Comparison of ENCODE assay signal across 25 cellular contexts in genomic region chr9:106438928-106439327, GRCh38.
A peak's percentile ranks its signal among the peaks of the same experiment; 100 is the strongest.
DNase-seq lines count a peak whose midpoint lies in the region; ATAC-seq and TF ChIP-seq lines count a peak whose summit lies in the region.
"Had no signal": no experiment of that assay in that cellular context is flagged by ENCODE, and none has a peak within 500 bp of the region (broad histone marks: within the 10 kb centered on the region; RNA-seq: fewer than 3 reads in every experiment).

No MANE protein-coding gene starts in this region.

- peak; percentile 37 for DNase-seq in NCI-H2171 treated with DMSO at 0.1 percent for 48 hours (lab: John Stamatoyannopoulos, UW)
- DNase-seq in NCI-H2171 (lab: John Stamatoyannopoulos, UW) = no peak
- DNase-seq in M059J (ENCODE audit: low read depth) = peak; percentile 12
- peak; percentile 3 for DNase-seq in fibroblast of mammary gland (ENCODE audit: low read depth)
- no peak for DNase-seq in trophoblast cell
- no peak for DNase-seq in suprapubic skin (ENCODE audit: low spot score in 2 of 2)
- no peak for DNase-seq in SKM-1 (lab: John Stamatoyannopoulos, UW; ENCODE audit: unreplicated experiment)
- DNase-seq: activated CD4-positive, alpha-beta T cell treated with anti-CD3 and anti-CD28 coated beads, Interleukin-2, amount 50 U/mL, for 1 hour; activated naive CD8-positive, alpha-beta T cell treated with anti-CD3 and anti-CD28 coated beads, Interleukin-2, amount 10 ng/mL, durations not matched to agents 7 days and 5 days; CD8-positive, alpha-beta T cell; colonic mucosa; effector memory CD4-positive, alpha-beta T cell; HCEC 1CT; immature natural killer cell; left ventricle myocardium inferior; NCI-H1105; NCI-H1930; NCI-H446; NCI-H82; posterior cingulate gyrus; T1000 had no signal

- ATAC-seq in HG02840 (IDR thresholded peaks at IDR 0.05; ENCODE audit: low FRiP score, unreplicated experiment) = no peak
- ATAC-seq: CD8-positive, alpha-beta T cell had no signal

- no peak overlapping the region for H3K4me2 ChIP-seq in trophoblast cell (ENCODE audit: low read length)
- H3K4me2 ChIP-seq: hepatocyte, neural progenitor cell had no signal

- no peak overlapping the region for H4K91ac ChIP-seq in trophoblast cell (ENCODE audit: low read depth, low read length)

- no peaks in the 10 kb centered on the region for H3K9me3 ChIP-seq in trophoblast cell (ENCODE audit: insufficient read depth, low read depth, low read length)
- no peaks in the 10 kb centered on the region for H3K9me3 ChIP-seq in suprapubic skin
- H3K9me3 ChIP-seq: colonic mucosa, left ventricle myocardium inferior, upper lobe of left lung had no signal

- no peaks in the 10 kb centered on the region for H3K79me2 ChIP-seq in trophoblast cell (ENCODE audit: control insufficient read depth, insufficient read depth, low read length, poor library complexity)
- H3K79me2 ChIP-seq: hepatocyte had no signal

- H3K9ac ChIP-seq in trophoblast cell (ENCODE audit: low read length) = no peak overlapping the region
- H3K9ac ChIP-seq: neural progenitor cell had no signal

- no peak overlapping the region for H2BK5ac ChIP-seq in trophoblast cell (ENCODE audit: low read depth, low read length, poor library complexity)

- H3K14ac ChIP-seq in trophoblast cell (ENCODE audit: low read length) = no peak overlapping the region

- H3K27ac ChIP-seq in trophoblast cell (ENCODE audit: low read depth, low read length) (peak overlapping the region; percentile 70), suprapubic skin (no peak overlapping the region)
- H3K27ac ChIP-seq: colonic mucosa, hepatocyte, left ventricle myocardium inferior, neural progenitor cell, upper lobe of left lung had no signal

- no peak overlapping the region for H4K8ac ChIP-seq in trophoblast cell (ENCODE audit: low read depth, low read length)

- no peak for TF ChIP-seq EP300 in suprapubic skin (IDR thresholded peaks at IDR 0.05)

- no peak overlapping the region for H3K4me3 ChIP-seq in fibroblast of mammary gland (ENCODE audit: control insufficient read depth, low read depth, low read length)
- H3K4me3 ChIP-seq in trophoblast cell (ENCODE audit: low read depth, low read length) = no peak overlapping the region
- no peak overlapping the region for H3K4me3 ChIP-seq in suprapubic skin
- H3K4me3 ChIP-seq: colonic mucosa, hepatocyte, left ventricle myocardium inferior, neural progenitor cell, upper lobe of left lung had no signal

- no peak overlapping the region for H3K23ac ChIP-seq in trophoblast cell (ENCODE audit: low read length)

- no peak overlapping the region for H3K18ac ChIP-seq in trophoblast cell (ENCODE audit: low read length)

- H3K36me3 ChIP-seq in trophoblast cell (ENCODE audit: control insufficient read depth in 1 of 2, insufficient read depth in 2 of 2, low read length in 2 of 2) (no peaks in the 10 kb centered on the region), suprapubic skin (no peaks in the 10 kb centered on the region)
- H3K36me3 ChIP-seq: colonic mucosa, left ventricle myocardium inferior, neural progenitor cell, upper lobe of left lung had no signal

- WGBS in trophoblast cell (ENCODE audit: extremely low coverage, insufficient coverage, insufficient read length) = no CpG with 5 or more reads among the region's 3 CpGs
- 36% methylated on average over 3 of the region's 3 CpGs for WGBS in suprapubic skin

- H3K79me1 ChIP-seq in trophoblast cell (ENCODE audit: low read length) = peaks cover 10% of the 10 kb centered on the region

- TF ChIP-seq POLR2A in suprapubic skin (IDR thresholded peaks at IDR 0.05) = no peak

- H4K12ac ChIP-seq in trophoblast cell (ENCODE audit: low read depth, low read length) = no peak overlapping the region

- TF ChIP-seq CTCF in fibroblast of mammary gland (conservative IDR thresholded peaks at IDR 0.05; ENCODE audit: control insufficient read depth, insufficient read depth, low read depth, low read length) = no peak
- TF ChIP-seq CTCF in suprapubic skin (IDR thresholded peaks at IDR 0.05) = no peak

- H3K27me3 ChIP-seq in trophoblast cell (ENCODE audit: insufficient read depth, low read length) (no peaks in the 10 kb centered on the region), suprapubic skin (no peaks in the 10 kb centered on the region)
- H3K27me3 ChIP-seq: colonic mucosa, hepatocyte, neural progenitor cell, upper lobe of left lung had no signal

- H3K4me1 ChIP-seq in trophoblast cell (ENCODE audit: control insufficient read depth in 1 of 2, insufficient read depth in 2 of 2, low read length in 2 of 2) (no peaks in the 10 kb centered on the region), suprapubic skin (no peaks in the 10 kb centered on the region)
- H3K4me1 ChIP-seq: colonic mucosa, neural progenitor cell, upper lobe of left lung had no signal

- no peak overlapping the region for H2BK120ac ChIP-seq in trophoblast cell (ENCODE audit: insufficient read depth, low read length, poor library complexity)

- no peak overlapping the region for H3K4ac ChIP-seq in trophoblast cell (ENCODE audit: low read depth, low read length)

- no peak overlapping the region for H2AK5ac ChIP-seq in trophoblast cell (ENCODE audit: low read length)

- H2AFZ ChIP-seq in trophoblast cell (ENCODE audit: insufficient read depth, low read length, poor library complexity) = no peak overlapping the region
- H2AFZ ChIP-seq: hepatocyte, neural progenitor cell had no signal

- peak overlapping the region; percentile 45 for H2BK12ac ChIP-seq in trophoblast cell (ENCODE audit: low read length)

Comparison
In these comparisons a context has a peak if more than half of its experiments do, and no peak if none do; other contexts are left out.
1. DNase-seq: peak in NCI-H2171 treated with DMSO at 0.1 percent for 48 hours (single experiment), M059J (single experiment) and fibroblast of mammary gland (single experiment); none in NCI-H2171 (single experiment), trophoblast cell (0 of 2), suprapubic skin (0 of 2) and SKM-1 (single experiment).